8 cellular contexts compared by ENCODE assay signal in the genomic region with DNA sequence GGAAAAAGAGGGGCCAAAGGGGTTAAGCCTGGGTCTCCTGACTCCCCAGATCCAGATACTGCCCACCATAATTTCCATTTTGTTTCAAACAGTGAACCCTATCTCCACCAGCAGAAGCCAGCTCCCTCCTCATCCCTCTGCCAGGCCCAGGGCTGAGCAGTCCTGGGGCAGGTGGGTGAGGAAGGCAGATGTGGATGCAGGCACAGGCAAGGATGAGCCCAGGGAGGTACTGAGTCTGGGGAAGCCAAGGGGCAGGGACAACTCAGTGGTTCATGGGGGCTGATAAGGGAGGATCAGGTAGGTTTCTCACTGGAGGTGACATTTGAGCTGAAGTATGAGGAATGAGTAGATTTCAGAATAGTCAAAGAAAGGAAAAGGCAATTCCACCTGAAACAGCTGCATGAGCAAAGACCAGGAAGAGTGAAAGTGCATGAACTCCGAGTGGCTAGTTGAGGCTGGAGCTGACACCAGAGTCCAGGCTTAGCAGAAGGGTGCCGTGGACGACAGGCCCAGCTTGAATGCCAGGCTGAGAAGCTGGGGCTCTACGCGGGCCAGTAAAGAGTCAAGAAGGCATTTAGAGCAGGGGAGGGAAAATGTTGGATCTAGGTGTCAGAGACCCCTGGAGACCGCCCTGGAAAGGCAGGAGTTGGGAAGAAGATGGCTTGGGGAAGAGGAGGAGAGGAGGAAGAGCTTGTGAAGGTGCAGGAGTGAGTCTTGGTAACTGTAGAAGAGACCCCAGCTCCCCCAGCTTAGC. TPM values are rescaled to one million over a fixed set of nuclear protein-coding genes. Genes with fewer than 3 reads are reported as not detected.
A peak's percentile ranks its signal among the peaks of the same experiment; 100 is the strongest.
DNase-seq lines count a peak whose midpoint lies in the region; ATAC-seq and TF ChIP-seq lines count a peak whose summit lies in the region.

No MANE protein-coding gene starts in this region.

- H3K9ac ChIP-seq in Karpas-422 (ENCODE audit: low read length): peak overlapping the region; percentile 91

- H3K27me3 Mint-ChIP-seq in CD4-positive, alpha-beta T cell: no peaks in the 10 kb centered on the region
- H3K27me3 Mint-ChIP-seq in neural crest cell (ENCODE audit: low read depth): no peaks in the 10 kb centered on the region

- H3K27ac Mint-ChIP-seq in CD4-positive, alpha-beta T cell: peak overlapping the region; percentile 84
- peak overlapping the region; percentile 30 for H3K27ac Mint-ChIP-seq in neural crest cell (ENCODE audit: unreplicated experiment)

- DNase-seq in CD4-positive, alpha-beta T cell: no peak
- no peak for DNase-seq in Karpas-422
- no peak for DNase-seq in neural crest cell (ENCODE audit: low read depth, low spot score)
- DNase-seq in retina: no peak
- no peak for DNase-seq in stimulated activated CD4-positive, alpha-beta T cell treated with anti-CD3 and anti-CD28 coated beads, Interleukin-4, amount 100 ng/mL, for 1 hour
- DNase-seq in omental fat pad (ENCODE audit: low spot score): no peak

- H3K36me3 Mint-ChIP-seq in CD4-positive, alpha-beta T cell (ENCODE audit: low read depth): peaks cover 15% of the 10 kb centered on the region
- H3K36me3 Mint-ChIP-seq in neural crest cell (ENCODE audit: low read depth): no peaks in the 10 kb centered on the region

- intact Hi-C loops in CD4-positive, alpha-beta T cell (cut with DNase I, micrococcal nuclease): loop anchor here in 1 of 2 experiments (2.0 kb wide), 1 partner anchor 35 kb away; no protein-coding TSS in a partner anchor

- peak overlapping the region; percentile 89 for H3K4me3 ChIP-seq in Karpas-422 (ENCODE audit: low read length)
- peak overlapping the region; percentile 96 for H3K4me3 ChIP-seq in ectodermal cell (ENCODE audit: insufficient read depth, low read depth, low read length)

- no peak for TF ChIP-seq CTCF in CD4-positive, alpha-beta T cell (IDR thresholded peaks at IDR 0.05)
- TF ChIP-seq CTCF in neural crest cell (conservative IDR thresholded peaks at IDR 0.05) (no peak), omental fat pad (IDR thresholded peaks at IDR 0.05) (no peak)

- ATAC-seq in CD4-positive, alpha-beta T cell (ENCODE audit: poor library complexity): no peak
- ATAC-seq in GM21576 (IDR thresholded peaks at IDR 0.05; ENCODE audit: unreplicated experiment) (no peak), omental fat pad (ENCODE audit: low FRiP score) (no peak)

- H2AFZ ChIP-seq in Karpas-422 (ENCODE audit: low read length): no peak overlapping the region

- H3K79me2 ChIP-seq in Karpas-422 (ENCODE audit: low read length): peaks cover 5% of the 10 kb centered on the region; the same call in 1 of the 2 replicates

- POLR2A ChIA-PET in CD4-positive, alpha-beta T cell (lab: Charles Lee): interaction anchor here (1.0 to 4.5 kb wide), 10 partner anchors 9 to 147 kb away, joined by 3 to 53 read pairs (median 4); partner anchors contain the start of genes CIC, DEDD2, GSK3A and PAFAH1B3

- H3K4me3 Mint-ChIP-seq in CD4-positive, alpha-beta T cell: peak overlapping the region; percentile 89
- peak overlapping the region; percentile 96 for H3K4me3 Mint-ChIP-seq in neural crest cell

- H4K20me1 ChIP-seq in Karpas-422 (ENCODE audit: insufficient read depth, low read depth, low read length): no peaks in the 10 kb centered on the region

- no peaks in the 10 kb centered on the region for H3K9me3 ChIP-seq in CD4-positive, alpha-beta T cell (ENCODE audit: control insufficient read depth, low read length)
- H3K9me3 ChIP-seq in Karpas-422 (ENCODE audit: low read length): no peaks in the 10 kb centered on the region
- H3K9me3 ChIP-seq in ectodermal cell (ENCODE audit: control insufficient read depth, low read length): no peaks in the 10 kb centered on the region

- peaks cover 41% of the 10 kb centered on the region for H3K4me1 ChIP-seq in Karpas-422 (ENCODE audit: low read length)
- peaks cover 33% of the 10 kb centered on the region for H3K4me1 ChIP-seq in ectodermal cell (ENCODE audit: control insufficient read depth, insufficient read depth, low read length)

- H3K4me2 ChIP-seq in Karpas-422 (ENCODE audit: low read depth, low read length, poor library complexity, severe bottlenecking): peak overlapping the region; percentile 95

- H3K36me3 ChIP-seq in Karpas-422 (ENCODE audit: insufficient read depth, low read length) (no peaks in the 10 kb centered on the region), ectodermal cell (ENCODE audit: control insufficient read depth, insufficient read depth, low read length) (no peaks in the 10 kb centered on the region)

- H3K4me1 Mint-ChIP-seq in CD4-positive, alpha-beta T cell (ENCODE audit: low read depth): peaks cover 52% of the 10 kb centered on the region
- H3K4me1 Mint-ChIP-seq in neural crest cell: peaks cover 21% of the 10 kb centered on the region

- no peaks in the 10 kb centered on the region for H3K9me2 ChIP-seq in Karpas-422 (replicated peaks; ENCODE audit: insufficient read depth, low read length)

- no peaks in the 10 kb centered on the region for H3K9me3 Mint-ChIP-seq in CD4-positive, alpha-beta T cell
- no peaks in the 10 kb centered on the region for H3K9me3 Mint-ChIP-seq in neural crest cell

- WGBS in ectodermal cell, 2 experiments: 35 to 40% methylated on average over 6 of the region's 6 CpGs

- peak overlapping the region; percentile 84 for H3K27ac ChIP-seq in CD4-positive, alpha-beta T cell (ENCODE audit: low read depth, low read length)
- H3K27ac ChIP-seq in Karpas-422 (ENCODE audit: low read length) (peak overlapping the region; percentile 81), ectodermal cell (ENCODE audit: insufficient read depth, low read depth, low read length, poor library complexity, severe bottlenecking) (no peak overlapping the region)

- no peaks in the 10 kb centered on the region for H3K27me3 ChIP-seq in CD4-positive, alpha-beta T cell (ENCODE audit: control insufficient read depth, insufficient read depth, low read length)
- H3K27me3 ChIP-seq in Karpas-422 (ENCODE audit: low read length): no peaks in the 10 kb centered on the region
- no peaks in the 10 kb centered on the region for H3K27me3 ChIP-seq in ectodermal cell (ENCODE audit: control insufficient read depth, insufficient read depth, low read length, poor library complexity, severe bottlenecking)

- CTCF ChIA-PET in CD4-positive, alpha-beta T cell (lab: Charles Lee): interaction anchor here (0.6 to 3.9 kb wide), 17 partner anchors 9 to 159 kb away, joined by 3 to 30 read pairs (median 5); partner anchors contain the start of genes CIC, ERF, GSK3A and PAFAH1B3

RNA-seq across cellular contexts. Expression of gene CIC, which starts 10.3 kb away (rescaled TPM):
- total RNA-seq in CD4-positive, alpha-beta T cell: 100 to 1,000 TPM; 114 to 119 TPM
- total RNA-seq in Karpas-422 (2014; rRNA removed; shearing (Covaris generic); ENCODE audit: low replicate concordance): 25.0 and 30.6 TPM in 2 replicates
- polyA plus RNA-seq in ectodermal cell (2013, experiment 1 of 4): 73.7 TPM
- 80.8 TPM for polyA plus RNA-seq in ectodermal cell (2013, experiment 2 of 4)
- polyA plus RNA-seq in ectodermal cell (2013, experiment 3 of 4): 61.1 TPM
- polyA plus RNA-seq in ectodermal cell (2013, experiment 4 of 4): 66.8 TPM
- total RNA-seq in neural crest cell: 91.6 and 93.4 TPM in 2 replicates
- 10 to 100 TPM; 15.7 to 26.3 (median 21.0) TPM for total RNA-seq in omental fat pad

RNA-seq across cellular contexts. Expression of gene PRR19, which starts 22.6 kb away (rescaled TPM):
- total RNA-seq in CD4-positive, alpha-beta T cell: under 1 TPM in 1 of 2 experiments, not detected in 1; 0.16 TPM
- total RNA-seq in Karpas-422 (2014; rRNA removed; shearing (Covaris generic); ENCODE audit: low replicate concordance): 0.25 and 1.2 TPM in 2 replicates
- polyA plus RNA-seq in ectodermal cell (2013, experiment 1 of 4): 2.6 TPM
- 2.8 TPM for polyA plus RNA-seq in ectodermal cell (2013, experiment 2 of 4)
- 3.0 TPM for polyA plus RNA-seq in ectodermal cell (2013, experiment 3 of 4)
- 2.5 TPM for polyA plus RNA-seq in ectodermal cell (2013, experiment 4 of 4)
- 2.2 and 2.8 TPM in 2 replicates for total RNA-seq in neural crest cell
- total RNA-seq in omental fat pad: under 1 TPM in 3 of 4 donors, not detected in 1; 0.31 to 0.93 (median 0.72) TPM

RNA-seq across cellular contexts. Expression of gene PAFAH1B3, which starts 23.1 kb away (rescaled TPM):
- total RNA-seq in CD4-positive, alpha-beta T cell: 10 to 100 TPM; 10.6 to 11.8 TPM
- 66.2 and 102 TPM in 2 replicates for total RNA-seq in Karpas-422 (2014; rRNA removed; shearing (Covaris generic); ENCODE audit: low replicate concordance)
- 130 TPM for polyA plus RNA-seq in ectodermal cell (2013, experiment 1 of 4)
- polyA plus RNA-seq in ectodermal cell (2013, experiment 2 of 4): 116 TPM
- 107 TPM for polyA plus RNA-seq in ectodermal cell (2013, experiment 3 of 4)
- 113 TPM for polyA plus RNA-seq in ectodermal cell (2013, experiment 4 of 4)
- total RNA-seq in neural crest cell (166 and 173 TPM in 2 replicates), omental fat pad (10 to 100 TPM in 2 of 4 donors, 1 to 10 TPM in 2; 2.7 to 14.1 (median 8.6) TPM)

RNA-seq across cellular contexts. Expression of gene ERF, which starts 24.4 kb away (rescaled TPM):
- total RNA-seq in CD4-positive, alpha-beta T cell: 100 to 1,000 TPM; 105 to 113 TPM
- 36.4 and 53.6 TPM in 2 replicates for total RNA-seq in Karpas-422 (2014; rRNA removed; shearing (Covaris generic); ENCODE audit: low replicate concordance)
- 109 TPM for polyA plus RNA-seq in ectodermal cell (2013, experiment 1 of 4)
- 110 TPM for polyA plus RNA-seq in ectodermal cell (2013, experiment 2 of 4)
- 77.2 TPM for polyA plus RNA-seq in ectodermal cell (2013, experiment 3 of 4)
- polyA plus RNA-seq in ectodermal cell (2013, experiment 4 of 4): 87.1 TPM
- 102 and 105 TPM in 2 replicates for total RNA-seq in neural crest cell
- total RNA-seq in omental fat pad: 10 to 100 TPM; 21.2 to 52.8 (median 34.8) TPM

RNA-seq across cellular contexts. Expression of gene TMEM145, which starts 33.8 kb away (rescaled TPM):
- total RNA-seq in CD4-positive, alpha-beta T cell: not detected
- 18.7 and 30.5 TPM in 2 replicates for total RNA-seq in Karpas-422 (2014; rRNA removed; shearing (Covaris generic); ENCODE audit: low replicate concordance)
- 1.2 TPM for polyA plus RNA-seq in ectodermal cell (2013, experiment 1 of 4)
- polyA plus RNA-seq in ectodermal cell (2013, experiment 2 of 4): 0.59 TPM
- polyA plus RNA-seq in ectodermal cell (2013, experiment 3 of 4): 0.80 TPM
- 1.4 TPM for polyA plus RNA-seq in ectodermal cell (2013, experiment 4 of 4)
- 18.4 and 19.4 TPM in 2 replicates for total RNA-seq in neural crest cell
- total RNA-seq in omental fat pad: 1 to 10 TPM in 1 of 4 donors, under 1 TPM in 1, not detected in 2; 0.24 to 1.9 TPM
